Comparison of ENCODE assay signal across 9 cellular contexts in genomic region chr3:125212096-125212508, GRCh38. TPM values are rescaled to one million over a fixed set of nuclear protein-coding genes. Genes with fewer than 3 reads are reported as not detected.
DNase-seq lines count a peak whose midpoint lies in the region; ATAC-seq and TF ChIP-seq lines count a peak whose summit lies in the region.
"Had no signal": no experiment of that assay in that cellular context is flagged by ENCODE, and none has a peak within 500 bp of the region (broad histone marks: within the 10 kb centered on the region; RNA-seq: fewer than 3 reads in every experiment).

No MANE protein-coding gene starts in this region.

- no peaks in the 10 kb centered on the region for H3K27me3 ChIP-seq in Caco-2 (replicated peaks; ENCODE audit: control insufficient read depth, insufficient read depth, low read length)
- H3K27me3 ChIP-seq in Panc1 (ENCODE audit: control insufficient read depth, insufficient read depth, low read length) = peaks cover 4% of the 10 kb centered on the region
- no peaks in the 10 kb centered on the region for H3K27me3 ChIP-seq in osteoblast (ENCODE audit: insufficient read depth, low read length)

- no peaks in the 10 kb centered on the region for H3K9me3 Mint-ChIP-seq in Caco-2 (ENCODE audit: unreplicated experiment)
- no peaks in the 10 kb centered on the region for H3K9me3 Mint-ChIP-seq in activated CD4-positive, alpha-beta T cell treated with anti-CD3 and anti-CD28 coated beads for 36 hours (ENCODE audit: low read depth)

- CTCF ChIA-PET in Caco-2 (lab: Charles Lee) = interaction anchor here (0.6 to 0.9 kb wide), 2 partner anchors 10 to 19 kb away, joined by 3 to 5 read pairs; no protein-coding TSS in a partner anchor
- CTCF ChIA-PET in Panc1 (lab: Charles Lee) = no interaction called here
- CTCF ChIA-PET in activated CD4-positive, alpha-beta T cell treated with anti-CD3 and anti-CD28 coated beads for 36 hours (lab: Charles Lee) = interaction anchor here (0.5 to 0.6 kb wide), 2 partner anchors 166 to 211 kb away, joined by 3 to 4 read pairs; no protein-coding TSS in a partner anchor

- H3K27ac ChIP-seq in Panc1 (ENCODE audit: low read length) (peak overlapping the region; percentile 49), osteoblast (ENCODE audit: low read depth, low read length) (no peak overlapping the region)

- intact Hi-C loops in Caco-2 (cut with micrococcal nuclease; ENCODE audit: unreplicated experiment) (loop anchor here (2.0 to 10.0 kb wide), 2 partner anchors 151 to 223 kb away; no protein-coding TSS in a partner anchor), Panc1 (cut with micrococcal nuclease; ENCODE audit: unreplicated experiment) (no loop called here)
- intact Hi-C loops in activated CD4-positive, alpha-beta T cell treated with anti-CD3 and anti-CD28 coated beads for 36 hours (cut with DNase I, micrococcal nuclease) = loop anchor here in 1 of 2 experiments (5.0 kb wide), 1 partner anchor 375 kb away; no protein-coding TSS in a partner anchor

- peak overlapping the region; percentile 78 for H3K4me3 Mint-ChIP-seq in Caco-2 (ENCODE audit: unreplicated experiment)
- H3K4me3 Mint-ChIP-seq in activated CD4-positive, alpha-beta T cell treated with anti-CD3 and anti-CD28 coated beads for 36 hours = no peak overlapping the region

- peak overlapping the region; percentile 77 for H2AFZ ChIP-seq in osteoblast (ENCODE audit: low read length)

- peak; percentile 59 for ATAC-seq in Panc1
- ATAC-seq in GM18870 (IDR thresholded peaks at IDR 0.05; ENCODE audit: unreplicated experiment) = no peak
- ATAC-seq in activated CD4-positive, alpha-beta T cell treated with anti-CD3 and anti-CD28 coated beads for 36 hours = no peak

- H3K27ac Mint-ChIP-seq in Caco-2 (ENCODE audit: unreplicated experiment) = peak overlapping the region; percentile 76
- H3K27ac Mint-ChIP-seq in activated CD4-positive, alpha-beta T cell treated with anti-CD3 and anti-CD28 coated beads for 36 hours = no peak overlapping the region

- no peaks in the 10 kb centered on the region for H4K20me1 ChIP-seq in osteoblast (ENCODE audit: insufficient read depth, low read length)

- peaks cover 12% of the 10 kb centered on the region for H3K36me3 Mint-ChIP-seq in Caco-2 (ENCODE audit: insufficient read depth, unreplicated experiment)
- H3K36me3 Mint-ChIP-seq in activated CD4-positive, alpha-beta T cell treated with anti-CD3 and anti-CD28 coated beads for 36 hours (ENCODE audit: low read depth) = no peaks in the 10 kb centered on the region

- in situ Hi-C loops in Panc1 (cut with HindIII; ENCODE audit: low pct_unique_long_range_greater_than_20kb, low sequenced_read_pairs) = no loop called here

- BruUV-seq in Caco-2 (replicated peaks; lab: Mats Ljungman, UMichigan) = no TSS peak
- BruUV-seq in Panc1 (replicated peaks; lab: Mats Ljungman, UMichigan) = no TSS peak

- H3K9me3 ChIP-seq in Caco-2 (no peaks in the 10 kb centered on the region), Panc1 (ENCODE audit: control insufficient read depth, insufficient read depth, low read depth, low read length) (no peaks in the 10 kb centered on the region), osteoblast (ENCODE audit: low read depth, low read length) (no peaks in the 10 kb centered on the region)

- POLR2A ChIA-PET in Caco-2 (lab: Charles Lee) = interaction anchor here (0.6 kb wide), 1 partner anchor 163 kb away, joined by 5 read pairs; the partner anchor contains the start of gene ZNF148
- POLR2A ChIA-PET in Panc1 (lab: Charles Lee) = no interaction called here
- POLR2A ChIA-PET in activated CD4-positive, alpha-beta T cell treated with anti-CD3 and anti-CD28 coated beads for 36 hours (lab: Charles Lee) = no interaction called here

- H3K4me1 ChIP-seq in Caco-2 = peaks cover 30% of the 10 kb centered on the region
- H3K4me1 ChIP-seq in Panc1 (ENCODE audit: control insufficient read depth, insufficient read depth, low read length) = no peaks in the 10 kb centered on the region
- H3K4me1 ChIP-seq in osteoblast (ENCODE audit: insufficient read depth, low read length) = peaks cover 12% of the 10 kb centered on the region

- peak overlapping the region; percentile 78 for H3K4me3 ChIP-seq in Caco-2 (ENCODE audit: low read depth, low read length)
- H3K4me3 ChIP-seq in Panc1 (ENCODE audit: low read depth in 2 of 2, low read length in 2 of 2) = peak overlapping the region; percentile 44 to 57
- peak overlapping the region; percentile 38 to 46 for H3K4me3 ChIP-seq in foreskin fibroblast (ENCODE audit: low read depth in 1 of 2, low read length in 2 of 2)
- H3K4me3 ChIP-seq in osteoblast (ENCODE audit: insufficient read depth, low read length) = peak overlapping the region; percentile 74

- no peak for TF ChIP-seq CTCF in Caco-2 (IDR thresholded peaks at IDR 0.05; ENCODE audit: insufficient read depth in 1 of 2, low read depth in 1 of 2, low read length in 1 of 2, severe bottlenecking in 1 of 2, unreplicated experiment in 1 of 2)
- no peak for TF ChIP-seq CTCF in Panc1 (IDR thresholded peaks at IDR 0.05)
- no peak for TF ChIP-seq CTCF in foreskin fibroblast (IDR thresholded peaks at IDR 0.05; ENCODE audit: low read depth, low read length)
- TF ChIP-seq CTCF in osteoblast (IDR thresholded peaks at IDR 0.05; ENCODE audit: extremely low read depth, low read depth, low read length) = no peak

- peak overlapping the region; percentile 89 for H3K4me2 ChIP-seq in osteoblast (ENCODE audit: insufficient read depth, low read length)

- no peaks in the 10 kb centered on the region for H3K27me3 Mint-ChIP-seq in Caco-2 (ENCODE audit: insufficient read depth, unreplicated experiment)
- H3K27me3 Mint-ChIP-seq in activated CD4-positive, alpha-beta T cell treated with anti-CD3 and anti-CD28 coated beads for 36 hours = peaks cover 52% of the 10 kb centered on the region

- no peaks in the 10 kb centered on the region for H3K79me2 ChIP-seq in osteoblast (ENCODE audit: insufficient read depth, low read length)

- peaks cover 40% of the 10 kb centered on the region for H3K4me1 Mint-ChIP-seq in Caco-2 (ENCODE audit: low read depth, unreplicated experiment)
- H3K4me1 Mint-ChIP-seq in activated CD4-positive, alpha-beta T cell treated with anti-CD3 and anti-CD28 coated beads for 36 hours = peaks cover 9% of the 10 kb centered on the region

- DNase-seq in Caco-2 = peak in 1 of 2 experiments; percentile 43
- no peak for DNase-seq in Panc1 (ENCODE audit: low read depth, low spot score)
- DNase-seq in foreskin fibroblast = no peak
- peak; percentile 72 for DNase-seq in osteoblast (ENCODE audit: insufficient read length, low spot score, missing footprints)
- DNase-seq in globus pallidus (ENCODE audit: low spot score) = no peak
- DNase-seq in NCI-H1417 (lab: John Stamatoyannopoulos, UW) = no peak
- no peak for DNase-seq in activated CD4-positive, alpha-beta T cell treated with anti-CD3 and anti-CD28 coated beads for 36 hours
- DNase-seq: NCI-H1105 treated with DMSO at 0.1 percent for 48 hours had no signal

- H3K36me3 ChIP-seq in Caco-2 (ENCODE audit: control insufficient read depth, insufficient read depth, low read length) (no peaks in the 10 kb centered on the region), Panc1 (ENCODE audit: control insufficient read depth, insufficient read depth, low read length) (no peaks in the 10 kb centered on the region), osteoblast (ENCODE audit: insufficient read depth, low read length) (no peaks in the 10 kb centered on the region)

RNA-seq across cellular contexts. Expression of gene SLC12A8, which starts 0.4 kb away (rescaled TPM):
- total RNA-seq in Caco-2 (2022) = 23.3 and 28.0 TPM in 2 replicates
- 7.0 TPM for total RNA-seq in Panc1 (2021; ENCODE audit: unreplicated experiment)
- polyA plus RNA-seq in Panc1 (2012; ENCODE audit: insufficient read length) = 3.1 TPM
- total RNA-seq in osteoblast = 33.0 and 36.2 TPM in 2 replicates
- under 1 TPM; 0.26 to 0.39 TPM for total RNA-seq in activated CD4-positive, alpha-beta T cell treated with anti-CD3 and anti-CD28 coated beads for 36 hours
